ENCODE assay signal across 26 cellular contexts in genomic region chr20:15449061-15449460, GRCh38.
"Had no signal": no experiment of that assay in that cellular context is flagged by ENCODE, and none has a peak within 500 bp of the region (broad histone marks: within the 10 kb centered on the region; RNA-seq: fewer than 3 reads in every experiment).

No MANE protein-coding gene starts in this region.

- H3K4me3 ChIP-seq: ascending aorta, cardiac muscle cell had no signal

- DNase-seq: activated B cell treated with CpG ODN at 0.5 μM for 24 hours; activated CD4-positive, alpha-beta memory T cell treated with anti-CD3 and anti-CD28 coated beads, Interleukin-2, amount 10 ng/mL, durations not matched to agents 7 days and 5 days; activated CD4-positive, alpha-beta T cell treated with anti-CD3 and anti-CD28 coated beads for 4 hours; activated CD4-positive, alpha-beta T cell treated with anti-CD3 and anti-CD28 coated beads, Interleukin-2, amount 10 ng/mL, durations not matched to agents 24 days and 14 days; activated CD4-positive, alpha-beta T cell treated with anti-CD3 and anti-CD28 coated beads, Interleukin-2, amount 50 U/mL, for 48 hours; activated CD4-positive, CD25-positive, alpha-beta regulatory T cell treated with anti-CD3 and anti-CD28 coated beads, Interleukin-2, amount 50 U/mL, for 72 hours; activated CD8-positive, alpha-beta memory T cell treated with anti-CD3 and anti-CD28 coated beads for 24 hours; activated CD8-positive, alpha-beta memory T cell treated with anti-CD3 and anti-CD28 coated beads, Interleukin-2, amount 10 ng/mL, durations not matched to agents 7 days and 5 days; activated CD8-positive, alpha-beta memory T cell treated with anti-CD3 and anti-CD28 coated beads, Interleukin-2, amount 50 U/mL, for 48 hours; activated CD8-positive, alpha-beta T cell treated with anti-CD3 and anti-CD28 coated beads, Interleukin-2, amount 10 ng/mL, durations not matched to agents 7 days and 5 days; activated effector memory CD4-positive, alpha-beta T cell treated with Interleukin-2 at 50 U/mL for 16 hours; activated gamma-delta T cell; activated naive CD4-positive, alpha-beta T cell treated with anti-CD3 and anti-CD28 coated beads, Interleukin-2, amount 10 ng/mL, durations not matched to agents 7 days and 5 days; activated naive CD4-positive, alpha-beta T cell treated with Interleukin-2 at 50 U/mL for 16 hours; activated naive CD8-positive, alpha-beta T cell treated with anti-CD3 and anti-CD28 coated beads, Interleukin-2, amount 10 ng/mL, durations not matched to agents 7 days and 5 days; activated naive CD8-positive, alpha-beta T cell treated with anti-CD3 and anti-CD28 coated beads, Interleukin-2, amount 50 U/mL, for 24 hours; activated T-cell treated with anti-CD3 and anti-CD28 coated beads, Interleukin-2, amount 50 U/mL, for 24 hours; activated T-cell treated with anti-CD3 and anti-CD28 coated beads, Interleukin-2, amount 50 U/mL, for 48 hours; amygdala; anterior cingulate cortex; caudate nucleus; T-helper 1 cell; T-helper 2 cell; T-helper 9 cell had no signal

- H3K27me3 ChIP-seq: ascending aorta, cardiac muscle cell had no signal

- H3K36me3 ChIP-seq: ascending aorta, cardiac muscle cell had no signal
